ENCODE assay signal across 32 cellular contexts in genomic region chr18:14930076-14930475, GRCh38.
"Had no signal": no experiment of that assay in that cellular context is flagged by ENCODE, and none has a peak within 500 bp of the region (broad histone marks: within the 10 kb centered on the region; RNA-seq: fewer than 3 reads in every experiment).

No MANE protein-coding gene starts in this region.

- H3K27ac ChIP-seq: KMS-11, PC-9, RWPE1, SJCRH30, SK-N-MC had no signal

- DNase-seq: Karpas-422, MM.1S, MV-4-11, NCI-H1092, NCI-H1105, NCI-H1436, NCI-H146, NCI-H1694, NCI-H187, NCI-H1930, NCI-H2029 treated with DMSO at 0.1 percent for 48 hours, NCI-H2081 treated with DMSO at 0.1 percent for 48 hours, NCI-H2107, NCI-H2171, NCI-H226, NCI-H446 treated with DMSO at 0.1 percent for 48 hours, NCI-H510A, NCI-H524, NCI-H526, NCI-H69, NCI-H748 treated with DMSO at 0.1 percent for 48 hours, NCI-H82, PC-9, SHP77, SIG-M5, SJCRH30 had no signal

- H3K4me1 ChIP-seq: SJCRH30 had no signal

- H3K36me3 ChIP-seq: SJCRH30 had no signal

- H3K9me3 ChIP-seq: SJCRH30 had no signal

- H3K9ac ChIP-seq: KMS-11 had no signal

- H3K4me2 ChIP-seq: KMS-11, PC-9 had no signal

- H2AFZ ChIP-seq: PC-9 had no signal

- H3K4me3 ChIP-seq: PC-9, SJCRH30, SK-N-MC had no signal

- H3K27me3 ChIP-seq: SJCRH30 had no signal

- ATAC-seq: Panc1, Right ventricle myocardium inferior, SK-N-SH treated with all-trans-retinoic acid at 6 μM for 48 hours had no signal
